In the genomic region with DNA sequence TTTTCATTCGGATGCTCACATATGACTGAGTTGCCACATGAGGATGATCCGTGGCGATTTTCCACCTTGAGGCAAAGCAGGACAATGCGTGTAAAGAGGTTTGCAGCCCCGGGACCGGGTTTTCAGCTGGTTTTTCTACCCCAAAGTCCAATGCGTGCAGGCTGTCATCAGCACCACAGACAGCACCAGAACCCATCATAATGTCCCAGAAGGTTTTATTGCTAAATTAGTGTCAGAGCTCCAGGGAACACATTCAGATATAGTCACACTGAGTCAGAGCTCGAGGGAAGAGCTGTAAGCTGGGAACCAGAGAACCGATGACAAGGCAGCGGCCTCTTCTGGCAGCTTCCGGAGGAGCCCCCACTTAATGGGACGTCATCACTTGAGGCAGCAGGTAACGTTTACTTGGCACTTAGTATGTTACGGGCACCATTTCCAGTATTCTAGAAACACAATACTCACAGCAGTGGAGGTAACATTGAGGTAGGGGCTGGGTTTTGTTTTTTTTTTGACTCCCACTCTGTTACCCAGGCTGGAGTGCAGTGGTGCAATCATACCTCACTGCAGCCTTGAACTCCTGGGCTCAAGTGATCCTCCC, we compare ENCODE assay signal across 1 cellular context.
TF ChIP-seq lines count a peak whose summit lies in the region.

No MANE protein-coding gene starts in this region.

TF ChIP-seq in H1, 55 proteins besides CTCF, POLR2A, EP300 and RAD21:
- no peak for TF ChIP-seq RFX5 (IDR thresholded peaks at IDR 0.05; ENCODE audit: borderline replicate concordance, low read depth, low read length)
- no peak for TF ChIP-seq GTF2F1 (IDR thresholded peaks at IDR 0.05; ENCODE audit: borderline replicate concordance, low read depth, low read length)
- TF ChIP-seq SUZ12 (IDR thresholded peaks at IDR 0.05; ENCODE audit: low read length), result no peak
- TF ChIP-seq CREB1 (IDR thresholded peaks at IDR 0.05), result peak; percentile 61; the same call in 1 of the 2 replicates
- no peak for TF ChIP-seq SIRT6 (IDR thresholded peaks at IDR 0.05; ENCODE audit: low read length)
- no peak for TF ChIP-seq USF2 (IDR thresholded peaks at IDR 0.05; ENCODE audit: low read length)
- no peak for TF ChIP-seq SIX5 (IDR thresholded peaks at IDR 0.05; ENCODE audit: low read depth, low read length)
- 0 out of 2 replicates have a peak, but pooled peaks have one; percentile 14 for TF ChIP-seq MAFK (IDR thresholded peaks at IDR 0.05; ENCODE audit: low read depth, low read length)
- TF ChIP-seq SAP30 (IDR thresholded peaks at IDR 0.05; ENCODE audit: insufficient read depth, insufficient replicate concordance, low read length), result no peak
- no peak for TF ChIP-seq HDAC6 (IDR thresholded peaks at IDR 0.05; ENCODE audit: low read depth, low read length)
- no peak for TF ChIP-seq ATF3 (IDR thresholded peaks at IDR 0.05; ENCODE audit: insufficient read depth, low read depth, low read length)
- TF ChIP-seq GABPA (IDR thresholded peaks at IDR 0.05; ENCODE audit: borderline replicate concordance, insufficient read depth, low read length), result no peak
- no peak for TF ChIP-seq BRCA1 (IDR thresholded peaks at IDR 0.05; ENCODE audit: low read depth, low read length)
- TF ChIP-seq, protein P1, sequence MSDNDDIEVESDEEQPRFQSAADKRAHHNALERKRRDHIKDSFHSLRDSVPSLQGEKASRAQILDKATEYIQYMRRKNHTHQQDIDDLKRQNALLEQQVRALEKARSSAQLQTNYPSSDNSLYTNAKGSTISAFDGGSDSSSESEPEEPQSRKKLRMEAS (IDR thresholded peaks at IDR 0.05), result no peak
- TF ChIP-seq BACH1 (IDR thresholded peaks at IDR 0.05; ENCODE audit: low read length), result peak; percentile 75
- no peak for TF ChIP-seq YY1 (IDR thresholded peaks at IDR 0.05; ENCODE audit: low read depth, low read length)
- no peak for TF ChIP-seq POU5F1 (IDR thresholded peaks at IDR 0.05; ENCODE audit: low read depth, low read length)
TF ChIP-seq in H1: peak in this region for 3.
